In the genomic region with DNA sequence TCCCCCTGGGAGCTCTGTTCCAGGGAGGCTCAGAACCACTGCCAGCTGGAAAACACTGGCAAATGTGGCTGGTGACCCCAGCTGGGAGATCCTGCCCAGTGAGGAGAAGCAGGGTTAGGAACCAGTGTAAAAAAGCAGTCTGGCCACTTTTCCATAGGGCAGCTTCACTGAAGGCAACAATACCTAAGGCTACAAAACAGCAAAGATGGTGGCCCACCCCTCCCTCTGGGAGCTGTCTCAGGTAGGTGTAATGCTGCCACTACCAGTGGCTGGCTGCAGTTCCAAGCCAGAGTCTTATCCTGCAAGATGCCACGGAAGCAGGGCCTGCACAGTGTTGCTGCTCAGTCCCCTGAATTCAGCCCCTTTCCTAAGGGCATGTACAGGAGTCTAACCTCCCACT, we compare ENCODE assay signal across 22 cellular contexts. TPM values are rescaled to one million over a fixed set of nuclear protein-coding genes. Genes with fewer than 3 reads are reported as not detected.
DNase-seq lines count a peak whose midpoint lies in the region; ATAC-seq and TF ChIP-seq lines count a peak whose summit lies in the region.
"Had no signal": no experiment of that assay in that cellular context is flagged by ENCODE, and none has a peak within 500 bp of the region (broad histone marks: within the 10 kb centered on the region; RNA-seq: fewer than 3 reads in every experiment).

No MANE protein-coding gene starts in this region.

- CTCF ChIA-PET in PC-3 (lab: Charles Lee) = no interaction called here
- CTCF ChIA-PET in activated CD4-positive, alpha-beta memory T cell treated with anti-CD3 and anti-CD28 coated beads for 36 hours (lab: Charles Lee) = interaction anchor here (0.8 to 1.2 kb wide), 2 partner anchors 33 to 112 kb away, joined by 3 read pairs; no protein-coding TSS in a partner anchor

- no peak overlapping the region for H2AK5ac ChIP-seq in H9 (ENCODE audit: insufficient read length, low read length)

- H3K36me3 Mint-ChIP-seq in H9 (ENCODE audit: insufficient read depth in 1 of 3, low read depth in 3 of 3) (peaks cover 0 to 7% (median 0%) of the 10 kb centered on the region in 3 experiments; a peak in 2 of 7 replicates), glutamatergic neuron (ENCODE audit: unreplicated experiment) (peaks cover 12% of the 10 kb centered on the region)
- no peaks in the 10 kb centered on the region for H3K36me3 Mint-ChIP-seq in activated CD4-positive, alpha-beta memory T cell treated with anti-CD3 and anti-CD28 coated beads for 36 hours
- H3K36me3 Mint-ChIP-seq: CD14-positive monocyte had no signal

- H3K4me1 Mint-ChIP-seq in H9 = peaks cover 0 to 3% of the 10 kb centered on the region in 2 experiments; a peak in 2 of 4 replicates
- no peaks in the 10 kb centered on the region for H3K4me1 Mint-ChIP-seq in glutamatergic neuron (ENCODE audit: low read depth, unreplicated experiment)
- H3K4me1 Mint-ChIP-seq in activated CD4-positive, alpha-beta memory T cell treated with anti-CD3 and anti-CD28 coated beads for 36 hours (ENCODE audit: low read depth) = no peaks in the 10 kb centered on the region
- H3K4me1 Mint-ChIP-seq: CD8-positive, alpha-beta memory T cell had no signal

- H3K4me3 Mint-ChIP-seq in H9 = no peak overlapping the region
- H3K4me3 Mint-ChIP-seq in glutamatergic neuron (ENCODE audit: unreplicated experiment) = no peak overlapping the region
- H3K4me3 Mint-ChIP-seq in activated CD4-positive, alpha-beta memory T cell treated with anti-CD3 and anti-CD28 coated beads for 36 hours = no peak overlapping the region
- H3K4me3 Mint-ChIP-seq: CD14-positive monocyte; CD4-positive, alpha-beta T cell; CD8-positive, alpha-beta memory T cell had no signal

- H4K20me1 ChIP-seq in H9 (ENCODE audit: control insufficient read depth, insufficient read depth, insufficient read length) (no peaks in the 10 kb centered on the region), PC-3 (ENCODE audit: low read length) (no peaks in the 10 kb centered on the region)
- H4K20me1 ChIP-seq: BLaER1 treated with 17β-estradiol and CSF1 and Interleukin-3, amounts not matched to agents 10 nM and 100 nM had no signal

- H3K27me3 ChIP-seq in H9 (ENCODE audit: insufficient read depth, low read length) (no peaks in the 10 kb centered on the region), psoas muscle (ENCODE audit: insufficient read depth in 3 of 3, low read length in 2 of 3) (no peaks in the 10 kb centered on the region), upper lobe of right lung (no peaks in the 10 kb centered on the region), PC-3 (ENCODE audit: low read length) (no peaks in the 10 kb centered on the region)
- H3K27me3 ChIP-seq: BE2C; BLaER1 treated with 17β-estradiol and CSF1 and Interleukin-3, amounts not matched to agents 10 nM and 100 nM had no signal

- no CpG with 5 or more reads among the region's 1 CpG for WGBS in H9 (ENCODE audit: extremely low coverage, insufficient read length, low lambda C conversion rate)
- 50 to 63% (median 53%) methylated on average over 1 of the region's 1 CpG for WGBS in psoas muscle, 3 donors

- H3K4me1 ChIP-seq in H9 (ENCODE audit: insufficient read depth, low read length) = no peaks in the 10 kb centered on the region
- H3K4me1 ChIP-seq in psoas muscle = peaks cover 30% of the 10 kb centered on the region
- H3K4me1 ChIP-seq in upper lobe of right lung = no peaks in the 10 kb centered on the region
- H3K4me1 ChIP-seq in PC-3 (ENCODE audit: insufficient read depth, low read length) = no peaks in the 10 kb centered on the region
- H3K4me1 ChIP-seq: A549; BE2C; BLaER1 treated with 17β-estradiol and CSF1 and Interleukin-3, amounts not matched to agents 10 nM and 100 nM had no signal

- H4K91ac ChIP-seq in H9 (ENCODE audit: insufficient read length, low read depth, low read length) = no peak overlapping the region

- H3K9me3 ChIP-seq in H9 (ENCODE audit: control insufficient read depth, low read depth, low read length) (no peaks in the 10 kb centered on the region), psoas muscle (no peaks in the 10 kb centered on the region), upper lobe of right lung (no peaks in the 10 kb centered on the region), PC-3 (ENCODE audit: low read length) (no peaks in the 10 kb centered on the region)
- H3K9me3 ChIP-seq: BE2C; BLaER1 treated with 17β-estradiol and CSF1 and Interleukin-3, amounts not matched to agents 10 nM and 100 nM had no signal

- BruUV-seq in PC-3 (replicated peaks; lab: Mats Ljungman, UMichigan) = no TSS peak

- peak overlapping the region; percentile 18; the same call in 1 of the 2 replicates for H3K14ac ChIP-seq in H9 (ENCODE audit: insufficient read depth, low read length)

- H2BK15ac ChIP-seq in H9 (ENCODE audit: low read depth, low read length) = no peak overlapping the region

- no peaks in the 10 kb centered on the region for H3K79me2 ChIP-seq in H9 (ENCODE audit: insufficient read depth, low read length)
- H3K79me2 ChIP-seq in PC-3 (ENCODE audit: low read length) = no peaks in the 10 kb centered on the region

- no peak overlapping the region for H3K18ac ChIP-seq in H9 (ENCODE audit: insufficient read length, low read depth, low read length)

- no peaks in the 10 kb centered on the region for H3K79me1 ChIP-seq in H9 (ENCODE audit: insufficient read depth, low read depth, low read length, poor library complexity, severe bottlenecking)

- H3K4me2 ChIP-seq in H9 (ENCODE audit: insufficient read depth, insufficient read length, low read length) (no peak overlapping the region), PC-3 (ENCODE audit: low read length) (no peak overlapping the region)
- H3K4me2 ChIP-seq: A549; BLaER1 treated with 17β-estradiol and CSF1 and Interleukin-3, amounts not matched to agents 10 nM and 100 nM had no signal

- H3K4ac ChIP-seq in H9 (ENCODE audit: low read depth, low read length) = no peak overlapping the region

- no peaks in the 10 kb centered on the region for H3F3A ChIP-seq in PC-3 (ENCODE audit: low read length, unreplicated experiment)

- H3K9me3 Mint-ChIP-seq in H9 (peaks cover 7 to 8% of the 10 kb centered on the region in 2 experiments), glutamatergic neuron (ENCODE audit: unreplicated experiment) (peaks cover 4% of the 10 kb centered on the region)
- peaks cover 18% of the 10 kb centered on the region for H3K9me3 Mint-ChIP-seq in activated CD4-positive, alpha-beta memory T cell treated with anti-CD3 and anti-CD28 coated beads for 36 hours

- H2BK12ac ChIP-seq in H9 (ENCODE audit: insufficient read length, low read depth, low read length) = no peak overlapping the region

- H2BK20ac ChIP-seq in H9 (ENCODE audit: low read depth, low read length, poor library complexity, severe bottlenecking) = no peak overlapping the region

- H3K27ac Mint-ChIP-seq in H9 (no peak overlapping the region), glutamatergic neuron (ENCODE audit: unreplicated experiment) (no peak overlapping the region)
- no peak overlapping the region for H3K27ac Mint-ChIP-seq in activated CD4-positive, alpha-beta memory T cell treated with anti-CD3 and anti-CD28 coated beads for 36 hours
- H3K27ac Mint-ChIP-seq: CD14-positive monocyte; CD4-positive, alpha-beta T cell; CD8-positive, alpha-beta memory T cell had no signal

- H2BK5ac ChIP-seq in H9 (ENCODE audit: insufficient read length, low read length) = no peak overlapping the region

- no peak overlapping the region for H2AFZ ChIP-seq in H9 (ENCODE audit: low read length)
- H2AFZ ChIP-seq in PC-3 (ENCODE audit: low read length) = no peak overlapping the region

- H3K23ac ChIP-seq in H9 (ENCODE audit: insufficient read length, low read depth, low read length) = no peak overlapping the region

- H3K27ac ChIP-seq in H9 (ENCODE audit: insufficient read length, low read depth, low read length) (no peak overlapping the region), psoas muscle (peak overlapping the region; percentile 78), upper lobe of right lung (no peak overlapping the region), PC-3 (ENCODE audit: low read length) (no peak overlapping the region)
- H3K27ac ChIP-seq: A549; BLaER1 treated with 17β-estradiol and CSF1 and Interleukin-3, amounts not matched to agents 10 nM and 100 nM had no signal

- no peaks in the 10 kb centered on the region; the same call in 1 of the 2 replicates for H3K27me3 Mint-ChIP-seq in H9 (ENCODE audit: low read depth)
- H3K27me3 Mint-ChIP-seq in glutamatergic neuron (ENCODE audit: unreplicated experiment) = peaks cover 2% of the 10 kb centered on the region
- H3K27me3 Mint-ChIP-seq in activated CD4-positive, alpha-beta memory T cell treated with anti-CD3 and anti-CD28 coated beads for 36 hours = peaks cover 16% of the 10 kb centered on the region

- H3K9ac ChIP-seq in H9 (ENCODE audit: extremely low read depth, insufficient read length, low read length) (no peak overlapping the region), PC-3 (ENCODE audit: low read length) (no peak overlapping the region)
- H3K9ac ChIP-seq: BLaER1 treated with 17β-estradiol and CSF1 and Interleukin-3, amounts not matched to agents 10 nM and 100 nM had no signal

- no peak overlapping the region for H2BK120ac ChIP-seq in H9 (ENCODE audit: low read depth, low read length, poor library complexity, severe bottlenecking)

- DNase-seq in H9 (no peak), glutamatergic neuron (peak; percentile 14), psoas muscle (no peak), upper lobe of right lung (no peak), PC-3 (no peak)
- DNase-seq in activated CD4-positive, alpha-beta memory T cell treated with anti-CD3 and anti-CD28 coated beads for 36 hours = no peak
- DNase-seq: 8988T; ACHN; AML-193; BE2C; CD4-positive, alpha-beta T cell; CD8-positive, alpha-beta memory T cell; DMS 273 treated with DMSO at 0.1 percent for 48 hours; DMS79; EL; GF-D8; GOT3; HCEC 1CT had no signal

- H3K36me3 ChIP-seq in psoas muscle (ENCODE audit: insufficient read depth in 1 of 2, low read depth in 1 of 2) (no peaks in the 10 kb centered on the region), upper lobe of right lung (no peaks in the 10 kb centered on the region), PC-3 (ENCODE audit: low read depth, low read length) (no peaks in the 10 kb centered on the region)
- H3K36me3 ChIP-seq: BE2C; BLaER1 treated with 17β-estradiol and CSF1 and Interleukin-3, amounts not matched to agents 10 nM and 100 nM had no signal

- H4K5ac ChIP-seq in H9 (ENCODE audit: insufficient read length, low read depth, low read length) = no peak overlapping the region

- H3K56ac ChIP-seq in H9 (ENCODE audit: insufficient read length, low read depth, low read length) = no peak overlapping the region

- TF ChIP-seq CTCF in H9 (conservative IDR thresholded peaks at IDR 0.05) (no peak), glutamatergic neuron (IDR thresholded peaks at IDR 0.05; ENCODE audit: partially characterized antibody, unreplicated experiment) (no peak), psoas muscle (IDR thresholded peaks at IDR 0.05) (no peak), upper lobe of right lung (IDR thresholded peaks at IDR 0.05) (no peak), PC-3 (conservative IDR thresholded peaks at IDR 0.05; ENCODE audit: low read depth, low read length) (no peak)

- no peaks in the 10 kb centered on the region for H3K23me2 ChIP-seq in H9 (ENCODE audit: insufficient read length, low read depth, low read length, poor library complexity, severe bottlenecking)

- no peak overlapping the region for H4K8ac ChIP-seq in H9 (replicated peaks; ENCODE audit: insufficient read length, low read depth, low read length)

- intact Hi-C loops in psoas muscle (cut with DNase I) = no loop called here
- intact Hi-C loops in upper lobe of right lung (cut with DNase I) = loop anchor here (10.0 kb wide), 1 partner anchor 380 kb away; no protein-coding TSS in a partner anchor
- intact Hi-C loops in PC-3 (cut with micrococcal nuclease) = no loop called here
- intact Hi-C loops in activated CD4-positive, alpha-beta memory T cell treated with anti-CD3 and anti-CD28 coated beads for 36 hours (cut with micrococcal nuclease) = no loop called here

- no peak overlapping the region for H3T11ph ChIP-seq in H9 (ENCODE audit: low read length)

- no peaks in the 10 kb centered on the region for H3K9me2 ChIP-seq in PC-3 (replicated peaks; ENCODE audit: low read length)

- H3K4me3 ChIP-seq in psoas muscle (no peak overlapping the region), upper lobe of right lung (no peak overlapping the region), PC-3 (ENCODE audit: low read length) (no peak overlapping the region)
- H3K4me3 ChIP-seq: A549; BLaER1 treated with 17β-estradiol and CSF1 and Interleukin-3, amounts not matched to agents 10 nM and 100 nM had no signal

- ATAC-seq in psoas muscle (peak; percentile 9 to 36 (median 30)), upper lobe of right lung (peak; percentile 22), PC-3 (no peak), GM19455 (IDR thresholded peaks at IDR 0.05; ENCODE audit: unreplicated experiment) (no peak)
- ATAC-seq: A549 had no signal

- POLR2A ChIA-PET in PC-3 (lab: Charles Lee; ENCODE audit: unreplicated experiment) = no interaction called here
- POLR2A ChIA-PET in activated CD4-positive, alpha-beta memory T cell treated with anti-CD3 and anti-CD28 coated beads for 36 hours (lab: Charles Lee) = no interaction called here

RNA-seq across cellular contexts. Expression of gene ANO6, which starts 50.6 kb away (rescaled TPM):
- 24.3 TPM in 2 replicates for total RNA-seq in H9 (2021)
- 35.9 TPM for total RNA-seq in glutamatergic neuron (ENCODE audit: unreplicated experiment)
- 100 to 1,000 TPM in 1 of 4 donors, 10 to 100 TPM in 3; 51.5 to 121 (median 65.5) TPM for total RNA-seq in psoas muscle
- polyA plus RNA-seq in psoas muscle = 10 to 100 TPM; 25.6 to 36.9 (median 26.1) TPM
- total RNA-seq in upper lobe of right lung = 85.0 TPM
- total RNA-seq in PC-3 (2014; rRNA removed) = 18.1 and 23.0 TPM in 2 replicates
- total RNA-seq in activated CD4-positive, alpha-beta memory T cell treated with anti-CD3 and anti-CD28 coated beads for 36 hours = 10 to 100 TPM; 19.0 to 21.4 TPM

Comparison
In these comparisons a context has a peak if more than half of its experiments do, and no peak if none do; other contexts are left out.
1. ATAC-seq: peak in psoas muscle (4 of 4) and upper lobe of right lung (single experiment); none in PC-3 (single experiment) and GM19455 (single experiment).